Comparison of ENCODE assay signal across 9 cellular contexts in genomic region chr1:215526147-215526845, GRCh38. TPM values are rescaled to one million over a fixed set of nuclear protein-coding genes. Genes with fewer than 3 reads are reported as not detected.
DNase-seq lines count a peak whose midpoint lies in the region; FAIRE-seq and TF ChIP-seq lines count a peak whose summit lies in the region.
"Had no signal": no experiment of that assay in that cellular context is flagged by ENCODE, and none has a peak within 500 bp of the region (broad histone marks: within the 10 kb centered on the region; RNA-seq: fewer than 3 reads in every experiment).

No MANE protein-coding gene starts in this region.

- H3K27me3 ChIP-seq in testis, result no peaks in the 10 kb centered on the region

- no peaks in the 10 kb centered on the region for H3K4me1 ChIP-seq in testis

- TF ChIP-seq CTCF in glutamatergic neuron (IDR thresholded peaks at IDR 0.05; ENCODE audit: partially characterized antibody, unreplicated experiment), result peak; percentile 94
- peak; percentile 69 to 84 (median 77) for TF ChIP-seq CTCF in testis (IDR thresholded peaks at IDR 0.05)

- no peaks in the 10 kb centered on the region for H3K9me3 ChIP-seq in testis

- no peaks in the 10 kb centered on the region for H3K9me3 Mint-ChIP-seq in glutamatergic neuron (ENCODE audit: unreplicated experiment)
- H3K9me3 Mint-ChIP-seq: activated naive CD4-positive, alpha-beta T cell treated with anti-CD3 and anti-CD28 coated beads, Interleukin-2, amount 50 U/mL, for 24 hours had no signal

- H3K27ac Mint-ChIP-seq in glutamatergic neuron (ENCODE audit: unreplicated experiment), result no peak overlapping the region
- H3K27ac Mint-ChIP-seq: activated naive CD4-positive, alpha-beta T cell treated with anti-CD3 and anti-CD28 coated beads, Interleukin-2, amount 50 U/mL, for 24 hours had no signal

- H3K4me1 Mint-ChIP-seq in glutamatergic neuron (ENCODE audit: low read depth, unreplicated experiment), result no peaks in the 10 kb centered on the region
- H3K4me1 Mint-ChIP-seq: activated naive CD4-positive, alpha-beta T cell treated with anti-CD3 and anti-CD28 coated beads, Interleukin-2, amount 50 U/mL, for 24 hours had no signal

- POLR2A ChIA-PET in HEK293T (lab: Yijun Ruan, JAX), result no interaction called here

- H3K27ac ChIP-seq in testis, result no peak overlapping the region

- H3K27me3 Mint-ChIP-seq in glutamatergic neuron (ENCODE audit: unreplicated experiment), result no peaks in the 10 kb centered on the region

- DNase-seq in SIG-M5 treated with dmso at 0.1 percent for 504 hours (lab: John Stamatoyannopoulos, UW; ENCODE audit: unreplicated experiment), result peak; percentile 81
- DNase-seq in SIG-M5 (lab: John Stamatoyannopoulos, UW), result no peak
- peak; percentile 39 for DNase-seq in HEK293T (ENCODE audit: extremely low spot score)
- DNase-seq in NCI-H146 (lab: John Stamatoyannopoulos, UW), result peak; percentile 35
- no peak for DNase-seq in glutamatergic neuron
- no peak for DNase-seq in testis
- DNase-seq in stimulated activated CD4-positive, alpha-beta T cell treated with anti-CD3 and anti-CD28 coated beads, Interleukin-4, amount 100 ng/mL, for 24 hours, result no peak

- peak; percentile 98 for FAIRE-seq in TTC549 (lab: Jason Lieb, UNC)

- no peak for TF ChIP-seq POLR2A in testis (IDR thresholded peaks at IDR 0.05)

- H3K4me3 ChIP-seq in testis, result no peak overlapping the region

- H3K4me3 Mint-ChIP-seq in glutamatergic neuron (ENCODE audit: unreplicated experiment), result no peak overlapping the region
- H3K4me3 Mint-ChIP-seq: activated naive CD4-positive, alpha-beta T cell treated with anti-CD3 and anti-CD28 coated beads, Interleukin-2, amount 50 U/mL, for 24 hours had no signal

- WGBS in testis, 2 donors, result 27 to 38% methylated on average over 7 of the region's 7 CpGs

- no peaks in the 10 kb centered on the region for H3K36me3 Mint-ChIP-seq in glutamatergic neuron (ENCODE audit: unreplicated experiment)
- H3K36me3 Mint-ChIP-seq: activated naive CD4-positive, alpha-beta T cell treated with anti-CD3 and anti-CD28 coated beads, Interleukin-2, amount 50 U/mL, for 24 hours had no signal

- CTCF ChIA-PET in HEK293T (lab: Yijun Ruan, JAX), result interaction anchor here (0.5 kb wide), 1 partner anchor 1190 kb away, joined by 3 read pairs; no protein-coding TSS in a partner anchor

- intact Hi-C loops in testis (cut with DNase I; ENCODE audit: low total_unique reads), result no loop called here

- H3K36me3 ChIP-seq in testis (ENCODE audit: low read depth, missing control alignments), result no peaks in the 10 kb centered on the region

TF ChIP-seq in HEK293T, 16 proteins besides CTCF, POLR2A, EP300 and RAD21:
- TF ChIP-seq NFRKB (IDR thresholded peaks at IDR 0.05) (no peak), ELF4 (IDR thresholded peaks at IDR 0.05) (no peak), ARNT (IDR thresholded peaks at IDR 0.05) (no peak), ZNF384 (IDR thresholded peaks at IDR 0.05) (no peak), FOXM1 (IDR thresholded peaks at IDR 0.05; ENCODE audit: borderline replicate concordance) (no peak), TARDBP (IDR thresholded peaks at IDR 0.05) (no peak), SUZ12 (IDR thresholded peaks at IDR 0.05) (no peak), FOXA1 (IDR thresholded peaks at IDR 0.05) (no peak), L3MBTL2 (conservative IDR thresholded peaks at IDR 0.05) (no peak), PKNOX1 (IDR thresholded peaks at IDR 0.05) (no peak), BHLHE40 (IDR thresholded peaks at IDR 0.05; ENCODE audit: borderline replicate concordance) (no peak), FOXK2 (IDR thresholded peaks at IDR 0.05) (no peak)
TF ChIP-seq in HEK293T: peak in this region for 0.

RNA-seq across cellular contexts. Expression of gene KCTD3, which starts 40.8 kb away (rescaled TPM):
- total RNA-seq in glutamatergic neuron (ENCODE audit: unreplicated experiment), result 46.3 TPM
- 10 to 100 TPM; 70.2 to 81.5 TPM for total RNA-seq in testis
- 38.1 TPM for polyA plus RNA-seq in testis (ENCODE audit: insufficient read depth, low read depth, low replicate concordance)

Comparison
In these comparisons a context has a peak if more than half of its experiments do, and no peak if none do; other contexts are left out.
1. DNase-seq: peak in SIG-M5 treated with dmso at 0.1 percent for 504 hours (single experiment), HEK293T (single experiment) and NCI-H146 (single experiment); none in SIG-M5 (single experiment), glutamatergic neuron (single experiment), testis (single experiment) and stimulated activated CD4-positive, alpha-beta T cell treated with anti-CD3 and anti-CD28 coated beads, Interleukin-4, amount 100 ng/mL, for 24 hours (single experiment).